ENCODE assay signal across 2 cellular contexts in genomic region chr20:64166712-64167615, GRCh38.
A peak's percentile ranks its signal among the peaks of the same experiment; 100 is the strongest.
TF ChIP-seq lines count a peak whose summit lies in the region.

No MANE protein-coding gene starts in this region.

TF ChIP-seq in H1, 55 proteins besides CTCF, POLR2A, EP300 and RAD21:
- TF ChIP-seq EZH2 (IDR thresholded peaks at IDR 0.05; ENCODE audit: low read depth, low read length, severe bottlenecking) (no peak), BCL11A (IDR thresholded peaks at IDR 0.05; ENCODE audit: low read depth in 2 of 2, low read length in 2 of 2) (no peak), SIN3A (conservative IDR thresholded peaks at IDR 0.05 in 1 of 2, IDR thresholded peaks at IDR 0.05 in 1 of 2; ENCODE audit: low read depth in 1 of 2, low read length in 2 of 2) (peak in 1 of 2 experiments; percentile 57; a peak in 1 of 4 replicates)

TF ChIP-seq in neural cell, 6 proteins besides CTCF, POLR2A, EP300 and RAD21:
- TF ChIP-seq TAF1 (IDR thresholded peaks at IDR 0.05; ENCODE audit: low read depth) (no peak), SMC3 (conservative IDR thresholded peaks at IDR 0.05; ENCODE audit: poor library complexity) (no peak), MXI1 (conservative IDR thresholded peaks at IDR 0.05; ENCODE audit: poor library complexity, severe bottlenecking) (no peak), EZH2 (IDR thresholded peaks at IDR 0.05; ENCODE audit: borderline replicate concordance, insufficient read depth, low read length, poor library complexity, severe bottlenecking) (no peak), POLR2AphosphoS5 (IDR thresholded peaks at IDR 0.05) (no peak)
- TF ChIP-seq, protein P1, sequence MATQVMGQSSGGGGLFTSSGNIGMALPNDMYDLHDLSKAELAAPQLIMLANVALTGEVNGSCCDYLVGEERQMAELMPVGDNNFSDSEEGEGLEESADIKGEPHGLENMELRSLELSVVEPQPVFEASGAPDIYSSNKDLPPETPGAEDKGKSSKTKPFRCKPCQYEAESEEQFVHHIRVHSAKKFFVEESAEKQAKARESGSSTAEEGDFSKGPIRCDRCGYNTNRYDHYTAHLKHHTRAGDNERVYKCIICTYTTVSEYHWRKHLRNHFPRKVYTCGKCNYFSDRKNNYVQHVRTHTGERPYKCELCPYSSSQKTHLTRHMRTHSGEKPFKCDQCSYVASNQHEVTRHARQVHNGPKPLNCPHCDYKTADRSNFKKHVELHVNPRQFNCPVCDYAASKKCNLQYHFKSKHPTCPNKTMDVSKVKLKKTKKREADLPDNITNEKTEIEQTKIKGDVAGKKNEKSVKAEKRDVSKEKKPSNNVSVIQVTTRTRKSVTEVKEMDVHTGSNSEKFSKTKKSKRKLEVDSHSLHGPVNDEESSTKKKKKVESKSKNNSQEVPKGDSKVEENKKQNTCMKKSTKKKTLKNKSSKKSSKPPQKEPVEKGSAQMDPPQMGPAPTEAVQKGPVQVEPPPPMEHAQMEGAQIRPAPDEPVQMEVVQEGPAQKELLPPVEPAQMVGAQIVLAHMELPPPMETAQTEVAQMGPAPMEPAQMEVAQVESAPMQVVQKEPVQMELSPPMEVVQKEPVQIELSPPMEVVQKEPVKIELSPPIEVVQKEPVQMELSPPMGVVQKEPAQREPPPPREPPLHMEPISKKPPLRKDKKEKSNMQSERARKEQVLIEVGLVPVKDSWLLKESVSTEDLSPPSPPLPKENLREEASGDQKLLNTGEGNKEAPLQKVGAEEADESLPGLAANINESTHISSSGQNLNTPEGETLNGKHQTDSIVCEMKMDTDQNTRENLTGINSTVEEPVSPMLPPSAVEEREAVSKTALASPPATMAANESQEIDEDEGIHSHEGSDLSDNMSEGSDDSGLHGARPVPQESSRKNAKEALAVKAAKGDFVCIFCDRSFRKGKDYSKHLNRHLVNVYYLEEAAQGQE (IDR thresholded peaks at IDR 0.05; ENCODE audit: borderline replicate concordance), result no peak
